ENCODE assay signal across 22 cellular contexts in genomic region chr2:235575904-235576303, GRCh38.
DNase-seq lines count a peak whose midpoint lies in the region; FAIRE-seq and TF ChIP-seq lines count a peak whose summit lies in the region.
"Had no signal": no experiment of that assay in that cellular context is flagged by ENCODE, and none has a peak within 500 bp of the region (broad histone marks: within the 10 kb centered on the region; RNA-seq: fewer than 3 reads in every experiment).

No MANE protein-coding gene starts in this region.

- TF ChIP-seq CTCF in PC-9 (conservative IDR thresholded peaks at IDR 0.05): no peak
- TF ChIP-seq CTCF in keratinocyte (optimal IDR thresholded peaks at IDR 0.05 in 1 of 3, IDR thresholded peaks at IDR 0.05 in 1 of 3, conservative IDR thresholded peaks at IDR 0.05 in 1 of 3; ENCODE audit: extremely low read depth in 1 of 3, insufficient read depth in 2 of 3, low read length in 3 of 3): no peak
- TF ChIP-seq CTCF in sigmoid colon (IDR thresholded peaks at IDR 0.05): no peak

- whole genome bisulfite sequencing in neuronal stem cell (ENCODE audit: extremely low coverage in 2 of 2, insufficient read length in 2 of 2, insufficient replicate concordance in 1 of 2), 2 donors: no CpG with 5 or more reads among the region's 8 CpGs
- WGBS in sigmoid colon, 2 donors: 74 to 75% methylated on average over 8 of the region's 8 CpGs

- no peak overlapping the region for H2BK120ac ChIP-seq in neuronal stem cell (ENCODE audit: low read depth, low read length)

- peaks cover 100% of the 10 kb centered on the region for H3K79me2 ChIP-seq in PC-9 (ENCODE audit: low read depth)
- peaks cover 42% of the 10 kb centered on the region for H3K79me2 ChIP-seq in keratinocyte (ENCODE audit: control insufficient read depth, insufficient read depth, low read length)

- H4K20me1 ChIP-seq in PC-9 (ENCODE audit: insufficient read depth) (peaks cover 49% of the 10 kb centered on the region), keratinocyte (ENCODE audit: control insufficient read depth, extremely low read depth, insufficient read depth, low read length) (peaks cover 28% of the 10 kb centered on the region)

- H3K14ac ChIP-seq in neuronal stem cell (ENCODE audit: low read length): no peak overlapping the region

- H3K4me2 ChIP-seq in PC-9 (peak overlapping the region; percentile 24), keratinocyte (ENCODE audit: control insufficient read depth, extremely low read depth, insufficient read depth, low read depth, low read length) (peak overlapping the region; percentile 1), neuronal stem cell (ENCODE audit: insufficient read depth, low read length, poor library complexity, severe bottlenecking) (no peak overlapping the region)
- H3K4me2 ChIP-seq: A549 had no signal

- peaks cover 34% of the 10 kb centered on the region for H3K4me1 ChIP-seq in PC-9 (replicated peaks; ENCODE audit: insufficient read depth)
- H3K4me1 ChIP-seq in keratinocyte (ENCODE audit: control insufficient read depth, extremely low read depth, insufficient read depth, low read length): peaks cover 10% of the 10 kb centered on the region
- H3K4me1 ChIP-seq in neuronal stem cell (ENCODE audit: control insufficient read depth in 2 of 2, insufficient read depth in 1 of 2, low read depth in 1 of 2, low read length in 2 of 2): peaks cover 26 to 28% of the 10 kb centered on the region in 2 donors
- peaks cover 0 to 16% (median 6%) of the 10 kb centered on the region in 4 donors for H3K4me1 ChIP-seq in sigmoid colon
- H3K4me1 ChIP-seq: A549 had no signal

- no peak overlapping the region for H2BK5ac ChIP-seq in neuronal stem cell (ENCODE audit: low read length)

- H3K27me3 ChIP-seq in PC-9 (ENCODE audit: insufficient read depth, low read depth): no peaks in the 10 kb centered on the region
- H3K27me3 ChIP-seq in keratinocyte (ENCODE audit: control insufficient read depth, extremely low read depth, insufficient read depth, low read length): no peaks in the 10 kb centered on the region
- H3K27me3 ChIP-seq in neuronal stem cell (ENCODE audit: control insufficient read depth in 3 of 3, insufficient read depth in 3 of 3, low read depth in 1 of 3, low read length in 3 of 3): peaks cover 0 to 2% (median 0%) of the 10 kb centered on the region in 3 experiments
- H3K27me3 ChIP-seq in sigmoid colon: no peaks in the 10 kb centered on the region
- H3K27me3 ChIP-seq: MG63 had no signal

- H3K9ac ChIP-seq in keratinocyte (ENCODE audit: control insufficient read depth, extremely low read depth, insufficient read depth, low read length): no peak overlapping the region
- no peak overlapping the region for H3K9ac ChIP-seq in neuronal stem cell (ENCODE audit: low read depth, low read length, poor library complexity)

- peaks cover 3% of the 10 kb centered on the region for H3K27me3 Mint-ChIP-seq in activated naive CD4-positive, alpha-beta T cell treated with anti-CD3 and anti-CD28 coated beads for 36 hours (ENCODE audit: low read depth)

- H3K4me1 Mint-ChIP-seq in activated naive CD4-positive, alpha-beta T cell treated with anti-CD3 and anti-CD28 coated beads for 36 hours (ENCODE audit: low read depth): no peaks in the 10 kb centered on the region

- H3K27ac ChIP-seq in PC-9 (0 out of 2 replicates have a peak overlapping the region, but pooled peaks have one; percentile 5), keratinocyte (ENCODE audit: control insufficient read depth, insufficient read depth, low read length) (no peak overlapping the region), neuronal stem cell (replicated peaks; ENCODE audit: low read length) (no peak overlapping the region), sigmoid colon (no peak overlapping the region)
- H3K27ac ChIP-seq: A549, C4-2B, RWPE1 had no signal

- no peak overlapping the region for H2BK15ac ChIP-seq in neuronal stem cell (ENCODE audit: low read length)

- H3K9me2 ChIP-seq in PC-9 (ENCODE audit: insufficient read depth): no peaks in the 10 kb centered on the region

- H3K4ac ChIP-seq in neuronal stem cell (ENCODE audit: low read length): no peak overlapping the region

- no peak overlapping the region for H3K4me3 ChIP-seq in PC-9
- H3K4me3 ChIP-seq in keratinocyte (ENCODE audit: control insufficient read depth in 2 of 3, extremely low read depth in 1 of 3, insufficient read depth in 2 of 3, low read depth in 1 of 3, low read length in 3 of 3): no peak overlapping the region
- no peak overlapping the region for H3K4me3 ChIP-seq in neuronal stem cell (ENCODE audit: low read length in 2 of 2)
- no peak overlapping the region for H3K4me3 ChIP-seq in sigmoid colon
- H3K4me3 ChIP-seq: A549, MG63 had no signal

- TF ChIP-seq EP300 in sigmoid colon (IDR thresholded peaks at IDR 0.05): no peak

- POLR2A ChIA-PET in PC-9 (lab: Charles Lee; ENCODE audit: unreplicated experiment): no interaction called here

- H3K4me3 Mint-ChIP-seq in activated naive CD4-positive, alpha-beta T cell treated with anti-CD3 and anti-CD28 coated beads for 36 hours: no peak overlapping the region
- H3K4me3 Mint-ChIP-seq: CD8-positive, alpha-beta T cell had no signal

- peaks cover 2% of the 10 kb centered on the region for H3K9me1 ChIP-seq in keratinocyte (ENCODE audit: control insufficient read depth, extremely low read depth, insufficient read depth, low read length)

- CTCF ChIA-PET in PC-9 (lab: Charles Lee): interaction anchor here (0.5 to 1.1 kb wide), 2 partner anchors 298 to 459 kb away, joined by 3 to 4 read pairs; no protein-coding TSS in a partner anchor
- CTCF ChIA-PET in activated naive CD4-positive, alpha-beta T cell treated with anti-CD3 and anti-CD28 coated beads for 36 hours (lab: Charles Lee): interaction anchor here (1.4 kb wide), 1 partner anchor 17 kb away, joined by 3 read pairs; no protein-coding TSS in a partner anchor

- H3K23ac ChIP-seq in neuronal stem cell (ENCODE audit: low read depth, low read length, poor library complexity): no peak overlapping the region

- H3F3A ChIP-seq in PC-9 (ENCODE audit: insufficient read depth, low read depth): peaks cover 15% of the 10 kb centered on the region

- FAIRE-seq in keratinocyte (lab: Jason Lieb, UNC): no peak
- FAIRE-seq: A549, GM12891, H54 had no signal

- intact Hi-C loops in PC-9 (cut with micrococcal nuclease; ENCODE audit: unreplicated experiment) (loop anchor here (10.0 kb wide), 1 partner anchor 181 kb away; no protein-coding TSS in a partner anchor), sigmoid colon (cut with DNase I) (loop anchor here (5.0 kb wide), 1 partner anchor 84 kb away; the partner anchor contains the start of gene AGAP1)
- intact Hi-C loops in activated naive CD4-positive, alpha-beta T cell treated with anti-CD3 and anti-CD28 coated beads for 36 hours (cut with micrococcal nuclease): no loop called here

- no peaks in the 10 kb centered on the region for H3K36me3 ChIP-seq in PC-9 (ENCODE audit: low read depth)
- H3K36me3 ChIP-seq in keratinocyte (ENCODE audit: control insufficient read depth in 2 of 2, extremely low read depth in 1 of 2, insufficient read depth in 2 of 2, low read length in 2 of 2): no peaks in the 10 kb centered on the region
- H3K36me3 ChIP-seq in neuronal stem cell (replicated peaks in 1 of 2; ENCODE audit: control insufficient read depth in 2 of 2, insufficient read depth in 2 of 2, low read length in 2 of 2): no peaks in the 10 kb centered on the region
- H3K36me3 ChIP-seq in sigmoid colon: no peaks in the 10 kb centered on the region
- H3K36me3 ChIP-seq: MG63 had no signal

- no peaks in the 10 kb centered on the region for H3K9me3 Mint-ChIP-seq in activated naive CD4-positive, alpha-beta T cell treated with anti-CD3 and anti-CD28 coated beads for 36 hours
- H3K9me3 Mint-ChIP-seq: CD8-positive, alpha-beta T cell had no signal

- peaks cover 8% of the 10 kb centered on the region for H3K79me1 ChIP-seq in neuronal stem cell (ENCODE audit: low read depth, low read length)

- dilution Hi-C loops in keratinocyte (cut with MboI; ENCODE audit: extremely low pct_ligation_motif_present, low sequenced_read_pairs): no loop called here

- no TSS peak for BruUV-seq in PC-9 (replicated peaks; lab: Mats Ljungman, UMichigan)

- H3K27ac Mint-ChIP-seq in activated naive CD4-positive, alpha-beta T cell treated with anti-CD3 and anti-CD28 coated beads for 36 hours: no peak overlapping the region
- H3K27ac Mint-ChIP-seq: CD8-positive, alpha-beta T cell had no signal

- H4K91ac ChIP-seq in neuronal stem cell (ENCODE audit: low read depth, low read length, poor library complexity): no peak overlapping the region

- no peak overlapping the region for H4K8ac ChIP-seq in neuronal stem cell (ENCODE audit: low read depth, low read length)

- H3K36me3 Mint-ChIP-seq in activated naive CD4-positive, alpha-beta T cell treated with anti-CD3 and anti-CD28 coated beads for 36 hours (ENCODE audit: low read depth): no peaks in the 10 kb centered on the region
- H3K36me3 Mint-ChIP-seq: CD8-positive, alpha-beta T cell had no signal

- H3K9me3 ChIP-seq in PC-9 (ENCODE audit: insufficient read depth, low read depth): no peaks in the 10 kb centered on the region
- no peaks in the 10 kb centered on the region for H3K9me3 ChIP-seq in keratinocyte (ENCODE audit: control insufficient read depth, low read depth, low read length)
- H3K9me3 ChIP-seq in neuronal stem cell (replicated peaks in 1 of 2; ENCODE audit: control insufficient read depth in 2 of 2, insufficient read depth in 1 of 2, low read depth in 1 of 2, low read length in 2 of 2): no peaks in the 10 kb centered on the region
- no peaks in the 10 kb centered on the region for H3K9me3 ChIP-seq in sigmoid colon
- H3K9me3 ChIP-seq: A549, Caco-2, MG63 had no signal

- TF ChIP-seq POLR2A in sigmoid colon (IDR thresholded peaks at IDR 0.05): no peak

- peak overlapping the region; percentile 57 for H3K18ac ChIP-seq in neuronal stem cell (ENCODE audit: low read length)

- DNase-seq in PC-9 (no peak), keratinocyte (ENCODE audit: low read depth, low spot score) (no peak), neuronal stem cell (ENCODE audit: low spot score) (no peak), HK-2 (ENCODE audit: unreplicated experiment) (no peak), sigmoid colon (no peak)
- no peak for DNase-seq in activated naive CD4-positive, alpha-beta T cell treated with anti-CD3 and anti-CD28 coated beads for 36 hours
- DNase-seq in stimulated activated CD4-positive, alpha-beta T cell treated with anti-CD3 and anti-CD28 coated beads, Interleukin-12 subunit alpha, Interleukin-12 subunit beta, amount 100 ng/mL, for 4 hours: no peak
- DNase-seq: Caco-2; CD8-positive, alpha-beta T cell; GF-D8; IMR-90; KG1; MG63; NCI-H2029; NCI-H446 treated with DMSO at 0.1 percent for 48 hours; NCI-H82; SHP77 had no signal

- no peak overlapping the region for H2BK12ac ChIP-seq in neuronal stem cell (ENCODE audit: low read length)

- no peak overlapping the region for H2AK5ac ChIP-seq in neuronal stem cell (ENCODE audit: low read depth, low read length)

- H2AFZ ChIP-seq in PC-9 (no peak overlapping the region), keratinocyte (ENCODE audit: control insufficient read depth, low read length) (no peak overlapping the region), neuronal stem cell (ENCODE audit: low read length) (no peak overlapping the region)
